ENCODE assay signal across 2 cellular contexts in the genomic region with DNA sequence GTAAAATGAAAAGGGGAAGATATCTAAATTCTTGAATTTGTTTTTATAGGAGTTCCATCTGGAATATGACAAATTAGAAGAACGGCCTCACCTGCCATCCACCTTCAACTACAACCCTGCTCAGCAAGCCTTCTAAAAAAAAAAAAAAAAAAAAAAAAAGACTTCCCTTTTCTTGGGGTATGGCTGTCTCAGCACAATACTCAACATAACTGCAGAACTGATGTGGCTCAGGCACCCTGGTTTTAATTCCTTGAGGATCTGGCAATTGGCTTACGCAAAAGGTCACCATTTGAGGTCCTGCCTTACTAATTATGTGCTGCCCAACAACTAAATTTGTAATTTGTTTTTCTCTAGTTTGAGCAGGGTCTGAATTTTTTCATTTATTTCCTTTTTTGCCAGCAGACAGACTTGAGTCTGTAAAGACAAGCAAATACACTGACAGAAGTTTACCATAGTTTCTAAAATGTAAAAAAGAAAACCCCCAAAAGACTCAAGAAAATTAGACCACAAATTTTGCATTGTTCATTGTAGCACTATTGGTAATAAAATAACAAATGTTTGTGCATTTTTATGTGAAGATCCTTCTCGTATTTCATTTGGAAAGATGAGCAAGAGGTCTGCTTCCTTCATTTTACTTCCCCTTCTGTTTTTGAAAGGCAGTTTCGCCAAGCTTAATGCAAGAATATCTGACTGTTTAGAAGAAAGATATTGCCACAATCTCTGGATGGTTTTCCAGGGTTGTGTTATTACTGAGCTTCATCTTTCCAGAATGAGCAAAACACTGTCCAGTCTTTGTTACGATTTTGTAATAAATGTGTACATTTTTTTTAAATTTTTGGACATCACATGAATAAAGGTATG.
A peak's percentile ranks its signal among the peaks of the same experiment; 100 is the strongest.
TF ChIP-seq lines count a peak whose summit lies in the region.

No MANE protein-coding gene starts in this region.

TF ChIP-seq in HEK293, 187 proteins besides CTCF, POLR2A, EP300 and RAD21:
- TF ChIP-seq ZNF549 (tag by site-specific recombination; IDR thresholded peaks at IDR 0.05) (peak; percentile 95), ZNF830 (tag by site-specific recombination; IDR thresholded peaks at IDR 0.05; ENCODE audit: low read depth) (no peak), ZNF404 (tag by site-specific recombination; IDR thresholded peaks at IDR 0.05) (no peak)

TF ChIP-seq in endothelial cell of umbilical vein, 7 proteins besides CTCF, POLR2A, EP300 and RAD21:
- TF ChIP-seq EZH2 (IDR thresholded peaks at IDR 0.05; ENCODE audit: borderline replicate concordance, low read depth, low read length, severe bottlenecking) (no peak), GATA2 (IDR thresholded peaks at IDR 0.05; ENCODE audit: insufficient read depth, insufficient read length, low read depth, low read length) (no peak), MAX (IDR thresholded peaks at IDR 0.05; ENCODE audit: insufficient read depth, insufficient read length) (no peak), JUN (IDR thresholded peaks at IDR 0.05; ENCODE audit: borderline replicate concordance, insufficient read depth, insufficient read length, low read depth) (no peak)
